Comparison of ENCODE assay signal across 8 cellular contexts in genomic region chr6:99822741-99823512, GRCh38.
DNase-seq lines count a peak whose midpoint lies in the region; ATAC-seq and TF ChIP-seq lines count a peak whose summit lies in the region.

No MANE protein-coding gene starts in this region.

- dilution Hi-C loops in IMR-90 (cut with HindIII; ENCODE audit: low sequenced_read_pairs, unreplicated experiment): no loop called here

- no peak overlapping the region for H3K4ac ChIP-seq in IMR-90 (ENCODE audit: low read depth, low read length)

- ATAC-seq in GM18909 (IDR thresholded peaks at IDR 0.05; ENCODE audit: poor library complexity, unreplicated experiment): peak; percentile 91
- peak; percentile 99 for ATAC-seq in IMR-90 (ENCODE audit: low read depth)
- ATAC-seq in mucosa of descending colon: peak; percentile 81

- H4K8ac ChIP-seq in IMR-90 (ENCODE audit: low read depth in 2 of 2, low read length in 2 of 2): no peak overlapping the region

- H3K14ac ChIP-seq in IMR-90 (replicated peaks; ENCODE audit: low read depth, low read length): no peak overlapping the region

- no peak overlapping the region for H3K27ac Mint-ChIP-seq in Calu3 (ENCODE audit: unreplicated experiment)

- DNase-seq in Calu3: peak; percentile 52
- DNase-seq in IMR-90: peak; percentile 82
- DNase-seq in PC-9: peak; percentile 25 to 56
- peak in 1 of 3 donors; percentile 66 for DNase-seq in mucosa of descending colon
- no peak for DNase-seq in activated naive CD4-positive, alpha-beta T cell (lab: John Stamatoyannopoulos, UW)
- no peak for DNase-seq in stimulated activated CD4-positive, alpha-beta T cell treated with anti-CD3 and anti-CD28 coated beads, Interleukin-15, amount 100 ng/mL, for 24 hours

- peaks cover 16% of the 10 kb centered on the region for H3K4me1 Mint-ChIP-seq in Calu3 (ENCODE audit: low read depth, unreplicated experiment)

- no peaks in the 10 kb centered on the region for H3K27me3 ChIP-seq in IMR-90 (ENCODE audit: control insufficient read depth, insufficient read depth, low read length)
- H3K27me3 ChIP-seq in PC-9 (ENCODE audit: insufficient read depth, low read depth): no peaks in the 10 kb centered on the region
- H3K27me3 ChIP-seq in ectodermal cell (ENCODE audit: control insufficient read depth, insufficient read depth, low read length, poor library complexity, severe bottlenecking): no peaks in the 10 kb centered on the region

- H3K79me1 ChIP-seq in IMR-90 (ENCODE audit: low read depth in 1 of 2, low read length in 2 of 2): no peaks in the 10 kb centered on the region

- H2AFZ ChIP-seq in IMR-90 (replicated peaks; ENCODE audit: low read length, poor library complexity): peak overlapping the region; percentile 6
- H2AFZ ChIP-seq in PC-9: peak overlapping the region; percentile 53

- no peak overlapping the region for H3K23ac ChIP-seq in IMR-90 (ENCODE audit: low read depth, low read length)

- no peaks in the 10 kb centered on the region for H3K9me3 ChIP-seq in IMR-90 (ENCODE audit: control insufficient read depth, insufficient read depth, low read length)
- H3K9me3 ChIP-seq in PC-9 (ENCODE audit: insufficient read depth, low read depth): no peaks in the 10 kb centered on the region
- H3K9me3 ChIP-seq in ectodermal cell (ENCODE audit: control insufficient read depth, low read length): no peaks in the 10 kb centered on the region
- H3K9me3 ChIP-seq in mucosa of descending colon: no peaks in the 10 kb centered on the region

- no peak overlapping the region for H2BK20ac ChIP-seq in IMR-90 (ENCODE audit: low read depth, low read length)

- H3K9ac ChIP-seq in IMR-90 (ENCODE audit: low read depth, low read length): no peak overlapping the region

- H3K9me2 ChIP-seq in PC-9 (ENCODE audit: insufficient read depth): no peaks in the 10 kb centered on the region

- no CpG with 5 or more reads among the region's 5 CpGs for WGBS in IMR-90 (ENCODE audit: extremely low coverage in 2 of 2, insufficient read length in 1 of 2), 2 experiments
- WGBS in ectodermal cell, 2 experiments: 55 to 69% methylated on average over 4 to 5 of the region's 5 CpGs

- no peak overlapping the region for H3K56ac ChIP-seq in IMR-90 (ENCODE audit: extremely low read depth, insufficient read depth, low read length)

- no peak overlapping the region for H3K18ac ChIP-seq in IMR-90 (ENCODE audit: low read depth, low read length)

- H3K4me2 ChIP-seq in IMR-90 (ENCODE audit: low read depth, low read length) (peak overlapping the region; percentile 81), PC-9 (peak overlapping the region; percentile 74)

- H4K91ac ChIP-seq in IMR-90 (ENCODE audit: insufficient read depth, low read depth, low read length): no peak overlapping the region

- H3K79me2 ChIP-seq in PC-9 (ENCODE audit: low read depth): no peaks in the 10 kb centered on the region

- H2BK120ac ChIP-seq in IMR-90 (ENCODE audit: low read depth, low read length): no peak overlapping the region

- H3K36me3 Mint-ChIP-seq in Calu3 (ENCODE audit: insufficient read depth, unreplicated experiment): no peaks in the 10 kb centered on the region

- peaks cover 31% of the 10 kb centered on the region for H3K27me3 Mint-ChIP-seq in Calu3 (ENCODE audit: unreplicated experiment)

- H2BK15ac ChIP-seq in IMR-90 (ENCODE audit: low read depth, low read length): no peak overlapping the region

- BruUV-seq in Calu3 (replicated peaks; lab: Mats Ljungman, UMichigan) (no TSS peak), IMR-90 (replicated peaks; lab: Mats Ljungman, UMichigan) (no TSS peak), PC-9 (replicated peaks; lab: Mats Ljungman, UMichigan) (no TSS peak)

- no peak overlapping the region for H4K5ac ChIP-seq in IMR-90 (ENCODE audit: low read depth, low read length)

- no peak overlapping the region for H2AK5ac ChIP-seq in IMR-90 (ENCODE audit: low read depth, low read length)

- H4K20me1 ChIP-seq in IMR-90 (ENCODE audit: insufficient read depth, low read length) (no peaks in the 10 kb centered on the region), PC-9 (ENCODE audit: insufficient read depth) (no peaks in the 10 kb centered on the region)

- peaks cover 4% of the 10 kb centered on the region for H3K9me3 Mint-ChIP-seq in Calu3 (ENCODE audit: low read depth, unreplicated experiment)

- H2BK5ac ChIP-seq in IMR-90 (ENCODE audit: low read depth, low read length, poor library complexity, severe bottlenecking): no peak overlapping the region

- no peak for TF ChIP-seq POLR2A in IMR-90 (IDR thresholded peaks at IDR 0.05; ENCODE audit: low read depth, low read length)

- TF ChIP-seq CTCF in Calu3 (IDR thresholded peaks at IDR 0.05; ENCODE audit: unreplicated experiment) (peak; percentile 44), IMR-90 (conservative IDR thresholded peaks at IDR 0.05; ENCODE audit: low read depth, low read length) (peak; percentile 70), PC-9 (conservative IDR thresholded peaks at IDR 0.05) (peak; percentile 68), mucosa of descending colon (IDR thresholded peaks at IDR 0.05) (peak; percentile 17)

- no peak overlapping the region for H2AK9ac ChIP-seq in IMR-90 (replicated peaks; ENCODE audit: low read depth, low read length, poor library complexity)

- POLR2A ChIA-PET in IMR-90 (lab: Charles Lee; ENCODE audit: unreplicated experiment): no interaction called here
- POLR2A ChIA-PET in PC-9 (lab: Charles Lee; ENCODE audit: unreplicated experiment): interaction anchor here (0.6 kb wide), 2 partner anchors 102 to 183 kb away, joined by 3 to 6 read pairs; no protein-coding TSS in a partner anchor

- peak overlapping the region; percentile 66 for H3K4me3 Mint-ChIP-seq in Calu3 (ENCODE audit: low read depth, unreplicated experiment)

- H3K27ac ChIP-seq in IMR-90 (ENCODE audit: insufficient read depth, low read length): no peak overlapping the region
- no peak overlapping the region for H3K27ac ChIP-seq in PC-9
- no peak overlapping the region for H3K27ac ChIP-seq in ectodermal cell (ENCODE audit: insufficient read depth, low read depth, low read length, poor library complexity, severe bottlenecking)

- H3K4me3 ChIP-seq in IMR-90 (ENCODE audit: insufficient read depth, low read depth, low read length) (peak overlapping the region; percentile 56; the same call in 1 of the 2 replicates), PC-9 (peak overlapping the region; percentile 48; the same call in 1 of the 2 replicates), ectodermal cell (ENCODE audit: insufficient read depth, low read depth, low read length) (peak overlapping the region; percentile 16), mucosa of descending colon (no peak overlapping the region)

- H3K4me1 ChIP-seq in IMR-90 (ENCODE audit: control insufficient read depth, insufficient read depth, low read length) (no peaks in the 10 kb centered on the region), PC-9 (replicated peaks; ENCODE audit: insufficient read depth) (0 out of 2 replicates have a peak, but pooled peaks cover 5% of the 10 kb centered on the region), ectodermal cell (ENCODE audit: control insufficient read depth, insufficient read depth, low read length) (no peaks in the 10 kb centered on the region), mucosa of descending colon (ENCODE audit: low read depth) (peaks cover 3% of the 10 kb centered on the region)

- H3K36me3 ChIP-seq in IMR-90 (ENCODE audit: control insufficient read depth, insufficient read depth, low read length) (no peaks in the 10 kb centered on the region), PC-9 (ENCODE audit: low read depth) (no peaks in the 10 kb centered on the region), ectodermal cell (ENCODE audit: control insufficient read depth, insufficient read depth, low read length) (no peaks in the 10 kb centered on the region), mucosa of descending colon (ENCODE audit: low read depth) (no peaks in the 10 kb centered on the region)

- H3F3A ChIP-seq in PC-9 (ENCODE audit: insufficient read depth, low read depth): no peaks in the 10 kb centered on the region

- in situ Hi-C loops in IMR-90 (cut with MboI; ENCODE audit: low sequenced_read_pairs): no loop called here

- intact Hi-C loops in Calu3 (cut with micrococcal nuclease; ENCODE audit: unreplicated experiment) (loop anchor here (2.0 to 5.0 kb wide), 3 partner anchors 76 to 492 kb away; no protein-coding TSS in a partner anchor), IMR-90 (cut with micrococcal nuclease) (loop anchor here (1.0 to 5.0 kb wide), 6 partner anchors 234 to 671 kb away; no protein-coding TSS in a partner anchor), PC-9 (cut with micrococcal nuclease; ENCODE audit: unreplicated experiment) (loop anchor here (5.0 kb wide), 3 partner anchors 356 to 541 kb away; no protein-coding TSS in a partner anchor), mucosa of descending colon (cut with DNase I, micrococcal nuclease) (no loop called here)

- TF ChIP-seq RAD21 in IMR-90 (IDR thresholded peaks at IDR 0.05; ENCODE audit: low read length): peak; percentile 72

- H3K9me1 ChIP-seq in IMR-90 (ENCODE audit: insufficient read depth, low read length): no peaks in the 10 kb centered on the region

- CTCF ChIA-PET in Calu3 (lab: Charles Lee) (interaction anchor here (0.6 to 1.7 kb wide), 8 partner anchors 13 to 488 kb away, joined by 3 to 7 read pairs (median 3); no protein-coding TSS in a partner anchor), IMR-90 (lab: Yijun Ruan, JAX) (interaction anchor here (0.5 to 0.7 kb wide), 3 partner anchors 355 to 519 kb away, joined by 4 to 7 read pairs (median 6); no protein-coding TSS in a partner anchor), PC-9 (lab: Charles Lee) (interaction anchor here (0.6 to 1.3 kb wide), 6 partner anchors 140 to 1222 kb away, joined by 3 to 19 read pairs (median 6); no protein-coding TSS in a partner anchor)

TF ChIP-seq in IMR-90, 13 proteins besides CTCF, POLR2A, EP300 and RAD21:
- TF ChIP-seq SMC3 (IDR thresholded peaks at IDR 0.05; ENCODE audit: low read depth, low read length) (peak; percentile 48), MAFK (IDR thresholded peaks at IDR 0.05; ENCODE audit: low read depth, low read length) (0 out of 2 replicates have a peak, but pooled peaks have one; percentile 27), NFE2L2 (IDR thresholded peaks at IDR 0.05; ENCODE audit: low read depth, low read length) (no peak), RFX5 (IDR thresholded peaks at IDR 0.05; ENCODE audit: low read depth, low read length) (no peak)
TF ChIP-seq in IMR-90: peak in this region for 2.

Comparison
In these comparisons a context has a peak if more than half of its experiments do, and no peak if none do; other contexts are left out.
1. DNase-seq: peak in Calu3 (single experiment), IMR-90 (single experiment) and PC-9 (2 of 2); none in activated naive CD4-positive, alpha-beta T cell (0 of 4) and stimulated activated CD4-positive, alpha-beta T cell treated with anti-CD3 and anti-CD28 coated beads, Interleukin-15, amount 100 ng/mL, for 24 hours (single experiment).
2. CTCF ChIP-seq: peak in every context shown above with its lines; median percentile 70 in IMR-90; 68 in PC-9; 44 in Calu3; 17 in mucosa of descending colon.
3. intact Hi-C loops: an anchor here in Calu3 (2.0 to 5.0 kb wide), IMR-90 (1.0 to 5.0 kb wide) and PC-9 (5.0 kb wide); none called in mucosa of descending colon.
4. Peak in every context shown above with its lines, with median percentiles within 50 percentile points of each other: ATAC-seq.